8 cellular contexts compared by ENCODE assay signal in genomic region chr20:18566892-18567738, GRCh38. TPM values are rescaled to one million over a fixed set of nuclear protein-coding genes. Genes with fewer than 3 reads are reported as not detected.
DNase-seq lines count a peak whose midpoint lies in the region; ATAC-seq and TF ChIP-seq lines count a peak whose summit lies in the region.

TSS of gene SMIM26 (plus strand) at chr20:18567432. CDS start at chr20:18567479, 47 bp downstream.

- peak; percentile 93 for DNase-seq in ELF-1 (ENCODE audit: low read depth, low spot score)
- peak; percentile 88 for DNase-seq in H7
- DNase-seq in M059J (ENCODE audit: low read depth): peak; percentile 97
- peak; percentile 96 to 97 for DNase-seq in SHP77 (lab: John Stamatoyannopoulos, UW)
- peak; percentile 92 for DNase-seq in activated effector memory CD4-positive, alpha-beta T cell treated with Interleukin-2 at 50 U/mL for 16 hours
- DNase-seq in fibroblast of the aortic adventitia (ENCODE audit: low read depth): peak; percentile 86
- DNase-seq in nephron progenitor cell: peak; percentile 83
- peak; percentile 90 to 96 for DNase-seq in stimulated activated naive CD8-positive, alpha-beta T cell treated with anti-CD3 and anti-CD28 coated beads, Interleukin-15, amount 100 ng/mL, for 72 hours

- peak; percentile 99 for ATAC-seq in stimulated activated naive CD8-positive, alpha-beta T cell treated with anti-CD3 and anti-CD28 coated beads, Interleukin-15, amount 100 ng/mL, for 72 hours

- H3K4me3 Mint-ChIP-seq in nephron progenitor cell: peak within 1 kb of the TSS; percentile 92
- H3K4me3 Mint-ChIP-seq in stimulated activated naive CD8-positive, alpha-beta T cell treated with anti-CD3 and anti-CD28 coated beads, Interleukin-15, amount 100 ng/mL, for 72 hours: peak within 1 kb of the TSS; percentile 82 to 95

- H3K27me3 Mint-ChIP-seq in nephron progenitor cell (ENCODE audit: low read depth, poor library complexity): peaks cover 7% of the 10 kb centered on the region
- no peaks in the 10 kb centered on the region for H3K27me3 Mint-ChIP-seq in stimulated activated naive CD8-positive, alpha-beta T cell treated with anti-CD3 and anti-CD28 coated beads, Interleukin-15, amount 100 ng/mL, for 72 hours

- peaks cover 3% of the 10 kb centered on the region for H3K36me3 ChIP-seq in H7 (replicated peaks; ENCODE audit: control insufficient read depth, insufficient read depth, low read length)

- H3K4me1 Mint-ChIP-seq in nephron progenitor cell: peaks cover 26% of the 10 kb centered on the region
- H3K4me1 Mint-ChIP-seq in stimulated activated naive CD8-positive, alpha-beta T cell treated with anti-CD3 and anti-CD28 coated beads, Interleukin-15, amount 100 ng/mL, for 72 hours: peaks cover 15% of the 10 kb centered on the region

- H3K27ac Mint-ChIP-seq in nephron progenitor cell: peak within 1 kb of the TSS; percentile 85
- H3K27ac Mint-ChIP-seq in stimulated activated naive CD8-positive, alpha-beta T cell treated with anti-CD3 and anti-CD28 coated beads, Interleukin-15, amount 100 ng/mL, for 72 hours: peak within 1 kb of the TSS; percentile 99

- no peaks in the 10 kb centered on the region for H3K9me3 Mint-ChIP-seq in nephron progenitor cell
- H3K9me3 Mint-ChIP-seq in stimulated activated naive CD8-positive, alpha-beta T cell treated with anti-CD3 and anti-CD28 coated beads, Interleukin-15, amount 100 ng/mL, for 72 hours: peaks cover 4 to 11% of the 10 kb centered on the region in 2 donors

- H3K27me3 ChIP-seq in H7 (ENCODE audit: control insufficient read depth, insufficient read depth, low read length): no peaks in the 10 kb centered on the region

- H3K36me3 Mint-ChIP-seq in nephron progenitor cell (ENCODE audit: low read depth): peaks cover 40% of the 10 kb centered on the region

- TF ChIP-seq CTCF in fibroblast of the aortic adventitia (IDR thresholded peaks at IDR 0.05; ENCODE audit: insufficient read depth, low read length) (no peak), nephron progenitor cell (IDR thresholded peaks at IDR 0.05) (no peak)

- H3K4me3 ChIP-seq in H7 (ENCODE audit: insufficient read depth, low read depth, low read length): peak within 1 kb of the TSS; percentile 85
- peak within 1 kb of the TSS; percentile 88 for H3K4me3 ChIP-seq in fibroblast of the aortic adventitia (ENCODE audit: low read depth, low read length)

RNA-seq across cellular contexts. Expression of gene SMIM26, which starts in this region (rescaled TPM):
- 89.1 and 91.7 TPM in 2 replicates for total RNA-seq in H7 (2014; rRNA removed; shearing (Covaris generic))
- 222 and 278 TPM in 2 replicates for total RNA-seq in M059J (2014; rRNA removed; shearing (Covaris generic))
- 80.2 and 95.8 TPM in 2 replicates for total RNA-seq in fibroblast of the aortic adventitia (ENCODE audit: low replicate concordance)

Comparison
In these comparisons a context has a peak if more than half of its experiments do, and no peak if none do; other contexts are left out.
1. Peak in every context shown above with its lines: DNase-seq, ATAC-seq and H3K4me3 ChIP-seq.